Comparison of ENCODE assay signal across 10 cellular contexts in genomic region chr9:122005597-122005996, GRCh38.
A peak's percentile ranks its signal among the peaks of the same experiment; 100 is the strongest.
DNase-seq lines count a peak whose midpoint lies in the region; ATAC-seq, FAIRE-seq and TF ChIP-seq lines count a peak whose summit lies in the region.
"Had no signal": no experiment of that assay in that cellular context is flagged by ENCODE, and none has a peak within 500 bp of the region (broad histone marks: within the 10 kb centered on the region; RNA-seq: fewer than 3 reads in every experiment).

No MANE protein-coding gene starts in this region.

- no peak for FAIRE-seq in urothelium cell line (lab: Jason Lieb, UNC)

- no peak for ATAC-seq in Right ventricle myocardium superior (ENCODE audit: poor library complexity)
- peak; percentile 99 for ATAC-seq in SK-N-SH treated with all-trans-retinoic acid at 6 μM for 48 hours
- ATAC-seq in GM18907 (IDR thresholded peaks at IDR 0.05; ENCODE audit: unreplicated experiment): no peak
- ATAC-seq: activated CD4-positive, CD25-positive, alpha-beta regulatory T cell treated with anti-CD3 and anti-CD28 coated beads, Interleukin-2, amount 50 U/mL, for 24 hours had no signal

- no peaks in the 10 kb centered on the region for H3K9me3 ChIP-seq in right atrium auricular region

- DNase-seq in right atrium auricular region (ENCODE audit: low spot score): peak; percentile 4
- no peak for DNase-seq in Right ventricle myocardium superior
- DNase-seq in fibroblast of villous mesenchyme (ENCODE audit: low read depth): peak; percentile 20
- DNase-seq in urothelium cell line (ENCODE audit: low spot score): peak; percentile 44
- no peak for DNase-seq in COR-L47 (lab: John Stamatoyannopoulos, UW)
- DNase-seq in effector CD8-positive, alpha-beta T cell (lab: John Stamatoyannopoulos, UW): no peak
- DNase-seq: MM.1S had no signal

- peaks cover 0 to 15% of the 10 kb centered on the region in 2 donors for H3K4me1 ChIP-seq in right atrium auricular region

- H3K4me3 ChIP-seq in right atrium auricular region (no peak overlapping the region), fibroblast of villous mesenchyme (ENCODE audit: low read depth, low read length) (no peak overlapping the region)

- H3K27ac ChIP-seq in right atrium auricular region: no peak overlapping the region

- TF ChIP-seq CTCF in right atrium auricular region (IDR thresholded peaks at IDR 0.05) (peak in 1 of 2 donors; percentile 45), fibroblast of villous mesenchyme (IDR thresholded peaks at IDR 0.05; ENCODE audit: insufficient read depth, low read depth, low read length) (peak; percentile 56)

- intact Hi-C loops in Right ventricle myocardium superior (cut with DNase I): no loop called here

- H3K36me3 ChIP-seq in right atrium auricular region: no peaks in the 10 kb centered on the region

- no peaks in the 10 kb centered on the region for H3K27me3 ChIP-seq in right atrium auricular region

TF ChIP-seq in SK-N-SH treated with all-trans-retinoic acid at 6 μM for 48 hours, 23 proteins besides CTCF, POLR2A, EP300 and RAD21:
- no peak for TF ChIP-seq CSDC2 (CRISPR knock-in tag; IDR thresholded peaks at IDR 0.05)
- TF ChIP-seq RARB (CRISPR knock-in tag; IDR thresholded peaks at IDR 0.05): no peak
- no peak for TF ChIP-seq ZFP3 (CRISPR knock-in tag; IDR thresholded peaks at IDR 0.05)
- no peak for TF ChIP-seq ZNF70 (CRISPR knock-in tag; IDR thresholded peaks at IDR 0.05)
- TF ChIP-seq CREB5 (CRISPR knock-in tag; IDR thresholded peaks at IDR 0.05; ENCODE audit: low read depth): no peak
- no peak for TF ChIP-seq POU6F1 (CRISPR knock-in tag; IDR thresholded peaks at IDR 0.05; ENCODE audit: borderline replicate concordance, low read depth)

Comparison
In these comparisons a context has a peak if more than half of its experiments do, and no peak if none do; other contexts are left out.
1. DNase-seq: peak in right atrium auricular region (single experiment), fibroblast of villous mesenchyme (single experiment) and urothelium cell line (single experiment); none in Right ventricle myocardium superior (single experiment), COR-L47 (single experiment) and effector CD8-positive, alpha-beta T cell (single experiment).